ENCODE assay signal across 8 cellular contexts in genomic region chr17:45234641-45235040, GRCh38. TPM values are rescaled to one million over a fixed set of nuclear protein-coding genes. Genes with fewer than 3 reads are reported as not detected.
DNase-seq lines count a peak whose midpoint lies in the region; ATAC-seq lines count a peak whose summit lies in the region.

No MANE protein-coding gene starts in this region.

- H3K4me1 Mint-ChIP-seq in activated naive CD4-positive, alpha-beta T cell treated with anti-CD3 and anti-CD28 coated beads, Interleukin-2, amount 10 ng/mL, durations not matched to agents 7 days and 5 days = peaks cover 61% of the 10 kb centered on the region
- H3K4me1 Mint-ChIP-seq in naive thymus-derived CD8-positive, alpha-beta T cell = peaks cover 49 to 84% (median 74%) of the 10 kb centered on the region in 4 donors

- POLR2A ChIA-PET in naive thymus-derived CD8-positive, alpha-beta T cell (lab: Charles Lee) = interaction anchor here (0.7 to 47.5 kb wide), 6 partner anchors 3 to 86 kb away, joined by 3 to 1514 read pairs (median 6); partner anchors contain the start of genes FMNL1, HEXIM1, HEXIM2 and SPATA32

- no peaks in the 10 kb centered on the region for H3K9me3 Mint-ChIP-seq in activated naive CD4-positive, alpha-beta T cell treated with anti-CD3 and anti-CD28 coated beads, Interleukin-2, amount 10 ng/mL, durations not matched to agents 7 days and 5 days
- no peaks in the 10 kb centered on the region for H3K9me3 Mint-ChIP-seq in naive thymus-derived CD8-positive, alpha-beta T cell

- peaks cover 59% of the 10 kb centered on the region for H3K36me3 Mint-ChIP-seq in activated naive CD4-positive, alpha-beta T cell treated with anti-CD3 and anti-CD28 coated beads, Interleukin-2, amount 10 ng/mL, durations not matched to agents 7 days and 5 days
- H3K36me3 Mint-ChIP-seq in naive thymus-derived CD8-positive, alpha-beta T cell = peaks cover 5 to 62% (median 21%) of the 10 kb centered on the region in 3 donors

- intact Hi-C loops in sciatic nerve (cut with DNase I) = no loop called here

- H3K4me3 Mint-ChIP-seq in activated naive CD4-positive, alpha-beta T cell treated with anti-CD3 and anti-CD28 coated beads, Interleukin-2, amount 10 ng/mL, durations not matched to agents 7 days and 5 days = no peak overlapping the region
- peak overlapping the region in 7 of 10 donors; percentile 15 to 61 (median 52) for H3K4me3 Mint-ChIP-seq in naive thymus-derived CD8-positive, alpha-beta T cell

- H3K27me3 Mint-ChIP-seq in activated naive CD4-positive, alpha-beta T cell treated with anti-CD3 and anti-CD28 coated beads, Interleukin-2, amount 10 ng/mL, durations not matched to agents 7 days and 5 days = no peaks in the 10 kb centered on the region
- no peaks in the 10 kb centered on the region for H3K27me3 Mint-ChIP-seq in naive thymus-derived CD8-positive, alpha-beta T cell

- ATAC-seq in naive thymus-derived CD8-positive, alpha-beta T cell = peak; percentile 79 to 83
- ATAC-seq in HG03442 (IDR thresholded peaks at IDR 0.05; ENCODE audit: unreplicated experiment) (no peak), sciatic nerve (no peak)

- DNase-seq in activated CD8-positive, alpha-beta memory T cell treated with anti-CD3 and anti-CD28 coated beads for 24 hours = peak; percentile 74
- no peak for DNase-seq in activated CD8-positive, alpha-beta memory T cell treated with anti-CD3 and anti-CD28 coated beads, Interleukin-2, amount 50 U/mL, for 48 hours
- DNase-seq in NCI-H526 treated with DMSO at 0.1 percent for 48 hours (lab: John Stamatoyannopoulos, UW) = peak; percentile 61
- DNase-seq in activated naive CD4-positive, alpha-beta T cell treated with anti-CD3 and anti-CD28 coated beads, Interleukin-2, amount 10 ng/mL, durations not matched to agents 7 days and 5 days = peak; percentile 67
- DNase-seq in naive thymus-derived CD8-positive, alpha-beta T cell = peak in 8 of 10 donors; percentile 46 to 76 (median 54)
- no peak for DNase-seq in sciatic nerve (ENCODE audit: low spot score)
- no peak for DNase-seq in globus pallidus (ENCODE audit: low spot score)

- H3K27ac Mint-ChIP-seq in activated naive CD4-positive, alpha-beta T cell treated with anti-CD3 and anti-CD28 coated beads, Interleukin-2, amount 10 ng/mL, durations not matched to agents 7 days and 5 days = peak overlapping the region; percentile 84
- H3K27ac Mint-ChIP-seq in naive thymus-derived CD8-positive, alpha-beta T cell = peak overlapping the region; percentile 80 to 100 (median 90)

- CTCF ChIA-PET in activated naive CD4-positive, alpha-beta T cell treated with anti-CD3 and anti-CD28 coated beads, Interleukin-2, amount 10 ng/mL, durations not matched to agents 7 days and 5 days (lab: Charles Lee) = interaction anchor here (0.9 to 10.3 kb wide), 10 partner anchors 9 to 99 kb away, joined by 3 to 276 read pairs (median 14); partner anchors contain the start of genes ACBD4 and FMNL1

RNA-seq across cellular contexts. Expression of gene FMNL1, which starts 13.0 kb away (rescaled TPM):
- total RNA-seq in naive thymus-derived CD8-positive, alpha-beta T cell = 100 to 1,000 TPM; 383 to 394 TPM
- 10 to 100 TPM; 18.0 to 35.5 (median 21.5) TPM for polyA plus RNA-seq in naive thymus-derived CD8-positive, alpha-beta T cell
- 39.6 TPM for total RNA-seq in sciatic nerve

RNA-seq across cellular contexts. Expression of gene SPATA32, which starts 27.3 kb away (rescaled TPM):
- under 1 TPM; 0.47 to 0.75 TPM for total RNA-seq in naive thymus-derived CD8-positive, alpha-beta T cell
- polyA plus RNA-seq in naive thymus-derived CD8-positive, alpha-beta T cell = under 1 TPM; 0.30 to 0.81 (median 0.44) TPM
- not detected for total RNA-seq in sciatic nerve

Comparison
In these comparisons a context has a peak if more than half of its experiments do, and no peak if none do; other contexts are left out.
1. DNase-seq: peak in activated CD8-positive, alpha-beta memory T cell treated with anti-CD3 and anti-CD28 coated beads for 24 hours (single experiment), NCI-H526 treated with DMSO at 0.1 percent for 48 hours (single experiment), activated naive CD4-positive, alpha-beta T cell treated with anti-CD3 and anti-CD28 coated beads, Interleukin-2, amount 10 ng/mL, durations not matched to agents 7 days and 5 days (single experiment) and naive thymus-derived CD8-positive, alpha-beta T cell (8 of 10); none in activated CD8-positive, alpha-beta memory T cell treated with anti-CD3 and anti-CD28 coated beads, Interleukin-2, amount 50 U/mL, for 48 hours (single experiment), sciatic nerve (single experiment) and globus pallidus (single experiment).
2. ATAC-seq: peak in naive thymus-derived CD8-positive, alpha-beta T cell (2 of 2); none in HG03442 (single experiment) and sciatic nerve (single experiment).